ENCODE assay signal across 8 cellular contexts in the genomic region with DNA sequence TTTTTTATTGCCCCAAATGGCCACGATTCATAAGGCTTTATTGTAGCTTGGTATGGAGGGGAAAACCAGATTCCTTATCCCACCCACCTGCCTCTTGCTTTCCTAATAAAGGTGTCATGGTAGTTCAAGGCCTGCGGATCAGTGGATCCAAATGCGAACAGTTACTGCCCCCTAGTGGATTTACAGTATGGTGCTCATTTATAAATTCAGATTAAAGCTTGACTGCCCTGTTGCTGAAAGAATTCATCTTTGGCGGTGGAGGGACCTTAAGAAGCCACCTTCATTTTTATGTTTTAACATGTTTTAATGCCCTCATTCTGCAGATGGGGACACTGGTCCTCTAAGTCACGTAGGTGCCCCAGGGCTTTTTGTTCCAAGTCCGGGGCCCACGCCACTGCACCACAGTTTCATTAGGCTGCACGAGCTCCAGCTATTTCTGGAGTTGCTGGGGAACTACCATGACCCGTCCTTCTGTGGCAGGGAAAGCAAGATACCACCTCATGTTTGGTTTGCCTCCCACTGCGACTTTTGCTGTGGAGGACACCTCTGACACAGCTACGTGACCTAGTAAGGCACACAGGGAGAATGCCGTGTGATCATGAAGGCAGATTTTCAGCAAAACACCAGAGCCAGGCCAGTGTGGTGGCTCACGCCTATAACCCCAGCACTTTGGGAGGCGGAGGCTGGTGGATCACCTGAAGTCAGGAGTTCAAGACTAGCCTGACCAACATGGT. TPM values are rescaled to one million over a fixed set of nuclear protein-coding genes. Genes with fewer than 3 reads are reported as not detected.
A peak's percentile ranks its signal among the peaks of the same experiment; 100 is the strongest.
DNase-seq lines count a peak whose midpoint lies in the region; ATAC-seq and TF ChIP-seq lines count a peak whose summit lies in the region.

No MANE protein-coding gene starts in this region.

- no peaks in the 10 kb centered on the region for H3K79me2 ChIP-seq in OCI-LY7 (ENCODE audit: insufficient read depth, low read depth, low read length)

- no peak overlapping the region for H2AFZ ChIP-seq in OCI-LY7 (ENCODE audit: low read length)

- TF ChIP-seq CTCF in OCI-LY7 (conservative IDR thresholded peaks at IDR 0.05; ENCODE audit: low read length) (peak; percentile 90), breast epithelium (IDR thresholded peaks at IDR 0.05) (peak; percentile 80 to 87 (median 84)), tibial artery (IDR thresholded peaks at IDR 0.05) (peak; percentile 83 to 88)

- H3K4me3 ChIP-seq in Jurkat, Clone E6-1 (ENCODE audit: low read length): no peak overlapping the region
- H3K4me3 ChIP-seq in OCI-LY7 (ENCODE audit: low read depth, low read length, poor library complexity, severe bottlenecking) (no peak overlapping the region), breast epithelium (no peak overlapping the region), tibial artery (no peak overlapping the region)

- DNase-seq in activated CD4-positive, alpha-beta T cell treated with anti-CD3 and anti-CD28 coated beads for 4 hours: peak; percentile 28 to 39
- no peak for DNase-seq in activated CD4-positive, alpha-beta T cell treated with anti-CD3 and anti-CD28 coated beads, Interleukin-2, amount 50 U/mL, for 1 hour
- DNase-seq in Jurkat, Clone E6-1 (ENCODE audit: low read depth, low spot score): peak; percentile 70
- DNase-seq in OCI-LY7 (ENCODE audit: low spot score): peak; percentile 74
- DNase-seq in breast epithelium (ENCODE audit: low spot score in 2 of 2): no peak
- peak; percentile 40 for DNase-seq in kidney glomerular epithelial cell (lab: John Stamatoyannopoulos, UW)
- DNase-seq in tibial artery: no peak

- no peak overlapping the region for H3K27ac ChIP-seq in OCI-LY7 (ENCODE audit: low read depth, low read length, poor library complexity, severe bottlenecking)
- no peak overlapping the region for H3K27ac ChIP-seq in breast epithelium
- peak overlapping the region; percentile 44 to 86 for H3K27ac ChIP-seq in tibial artery

- no TSS peak for BruUV-seq in OCI-LY7 (replicated peaks; lab: Mats Ljungman, UMichigan)

- intact Hi-C loops in OCI-LY7 (cut with micrococcal nuclease; ENCODE audit: unreplicated experiment): loop anchor here (5.0 kb wide), 2 partner anchors 211 to 361 kb away; no protein-coding TSS in a partner anchor
- intact Hi-C loops in breast epithelium (cut with DNase I; ENCODE audit: low total_unique reads): no loop called here
- intact Hi-C loops in tibial artery (cut with DNase I; ENCODE audit: low total_unique reads): loop anchor here (2.0 to 10.0 kb wide), 3 partner anchors 136 to 313 kb away; a partner anchor contains a TSS

- no peaks in the 10 kb centered on the region for H4K20me1 ChIP-seq in OCI-LY7 (ENCODE audit: insufficient read depth, low read length)

- H3K4me2 ChIP-seq in OCI-LY7 (ENCODE audit: low read length): no peak overlapping the region

- no peaks in the 10 kb centered on the region for H3K27me3 ChIP-seq in breast epithelium
- no peaks in the 10 kb centered on the region for H3K27me3 ChIP-seq in tibial artery

- no peaks in the 10 kb centered on the region for H3K36me3 ChIP-seq in OCI-LY7 (ENCODE audit: insufficient read depth, low read length)
- no peaks in the 10 kb centered on the region for H3K36me3 ChIP-seq in breast epithelium
- no peaks in the 10 kb centered on the region for H3K36me3 ChIP-seq in tibial artery

- POLR2A ChIA-PET in OCI-LY7 (lab: Charles Lee): interaction anchor here (0.5 to 1.1 kb wide), 2 partner anchors 12 to 26 kb away, joined by 4 to 5 read pairs; no protein-coding TSS in a partner anchor

- TF ChIP-seq POLR2A in breast epithelium (IDR thresholded peaks at IDR 0.05): no peak

- no peaks in the 10 kb centered on the region for H3K9me2 ChIP-seq in OCI-LY7 (ENCODE audit: insufficient read depth, low read length)

- H3K4me1 ChIP-seq in OCI-LY7 (ENCODE audit: insufficient read depth, low read length, poor library complexity, severe bottlenecking): no peaks in the 10 kb centered on the region
- peaks cover 4 to 10% of the 10 kb centered on the region in 2 donors for H3K4me1 ChIP-seq in breast epithelium
- peaks cover 0 to 56% (median 29%) of the 10 kb centered on the region in 4 donors for H3K4me1 ChIP-seq in tibial artery

- H3K9me3 ChIP-seq in OCI-LY7 (ENCODE audit: low read length) (no peaks in the 10 kb centered on the region), breast epithelium (no peaks in the 10 kb centered on the region), tibial artery (no peaks in the 10 kb centered on the region)

- ATAC-seq in HG03378 (IDR thresholded peaks at IDR 0.05; ENCODE audit: unreplicated experiment): no peak

- CTCF ChIA-PET in OCI-LY7 (lab: Charles Lee; ENCODE audit: unreplicated experiment): interaction anchor here (0.7 to 2.0 kb wide), 3 partner anchors 23 to 456 kb away, joined by 3 to 10 read pairs (median 3); no protein-coding TSS in a partner anchor

RNA-seq across cellular contexts. Expression of a gene that starts 15.6 kb away (rescaled TPM):
- 97.4 TPM for polyA plus RNA-seq in Jurkat, Clone E6-1 (2012; ENCODE audit: insufficient read depth, insufficient read length)
- 89.1 and 103 TPM in 2 replicates for total RNA-seq in OCI-LY7 (2014; rRNA removed; shearing (Covaris generic))
- total RNA-seq in OCI-LY7 (2022) (183 and 212 TPM in 2 replicates), breast epithelium (10 to 100 TPM in 2 of 3 donors, 1 to 10 TPM in 1; 8.5 to 19.0 (median 14.8) TPM)

Comparison
In these comparisons a context has a peak if more than half of its experiments do, and no peak if none do; other contexts are left out.
1. DNase-seq: peak in activated CD4-positive, alpha-beta T cell treated with anti-CD3 and anti-CD28 coated beads for 4 hours (2 of 2), Jurkat, Clone E6-1 (single experiment), OCI-LY7 (single experiment) and kidney glomerular epithelial cell (single experiment); none in activated CD4-positive, alpha-beta T cell treated with anti-CD3 and anti-CD28 coated beads, Interleukin-2, amount 50 U/mL, for 1 hour (single experiment), breast epithelium (0 of 2) and tibial artery (0 of 2).
2. H3K27ac ChIP-seq: peak in tibial artery (2 of 2); none in OCI-LY7 (single experiment) and breast epithelium (0 of 2).
3. RNA of a gene that starts 15.6 kb away (total RNA-seq): 89.1 to 212 TPM in OCI-LY7; 8.5 to 19.0 TPM in breast epithelium; every median in the first group is over 4 times any median in the second.
4. Peak in every context shown above with its lines, with median percentiles within 50 percentile points of each other: CTCF ChIP-seq.